In genomic region chr6:7916959-7917358, GRCh38 we compare ENCODE assay signal across 15 cellular contexts. TPM values are rescaled to one million over a fixed set of nuclear protein-coding genes. Genes with fewer than 3 reads are reported as not detected.
DNase-seq lines count a peak whose midpoint lies in the region; ATAC-seq and TF ChIP-seq lines count a peak whose summit lies in the region.
"Had no signal": no experiment of that assay in that cellular context is flagged by ENCODE, and none has a peak within 500 bp of the region (broad histone marks: within the 10 kb centered on the region; RNA-seq: fewer than 3 reads in every experiment).

No MANE protein-coding gene starts in this region.

- no peaks in the 10 kb centered on the region for H3K9me3 Mint-ChIP-seq in memory B cell
- H3K9me3 Mint-ChIP-seq in stimulated activated effector memory CD8-positive, alpha-beta T cell treated with anti-CD3 and anti-CD28 coated beads, Interleukin-12 subunit alpha, Interleukin-12 subunit beta, amount 100 ng/mL, for 72 hours, result no peaks in the 10 kb centered on the region
- no peaks in the 10 kb centered on the region for H3K9me3 Mint-ChIP-seq in activated CD4-positive, alpha-beta T cell treated with anti-CD3 and anti-CD28 coated beads for 36 hours (ENCODE audit: low read depth)
- H3K9me3 Mint-ChIP-seq: activated CD4-positive, alpha-beta memory T cell treated with anti-CD3 and anti-CD28 coated beads, Interleukin-2, amount 10 ng/mL, durations not matched to agents 7 days and 5 days; activated naive CD8-positive, alpha-beta T cell treated with anti-CD3 and anti-CD28 coated beads, Interleukin-2, amount 50 U/mL, for 24 hours had no signal

- H3K27ac Mint-ChIP-seq in memory B cell, result no peak overlapping the region
- no peak overlapping the region for H3K27ac Mint-ChIP-seq in stimulated activated effector memory CD8-positive, alpha-beta T cell treated with anti-CD3 and anti-CD28 coated beads, Interleukin-12 subunit alpha, Interleukin-12 subunit beta, amount 100 ng/mL, for 72 hours
- no peak overlapping the region for H3K27ac Mint-ChIP-seq in activated CD4-positive, alpha-beta T cell treated with anti-CD3 and anti-CD28 coated beads for 36 hours
- H3K27ac Mint-ChIP-seq: activated CD4-positive, alpha-beta memory T cell treated with anti-CD3 and anti-CD28 coated beads, Interleukin-2, amount 10 ng/mL, durations not matched to agents 7 days and 5 days; activated naive CD8-positive, alpha-beta T cell treated with anti-CD3 and anti-CD28 coated beads, Interleukin-2, amount 50 U/mL, for 24 hours had no signal

- H3K27ac ChIP-seq in right atrium auricular region, result no peak overlapping the region
- H3K27ac ChIP-seq: left ventricle myocardium inferior had no signal

- no peaks in the 10 kb centered on the region for H3K4me1 ChIP-seq in right atrium auricular region
- H3K4me1 ChIP-seq: left ventricle myocardium inferior had no signal

- H3K36me3 Mint-ChIP-seq in memory B cell, result no peaks in the 10 kb centered on the region
- no peaks in the 10 kb centered on the region for H3K36me3 Mint-ChIP-seq in stimulated activated effector memory CD8-positive, alpha-beta T cell treated with anti-CD3 and anti-CD28 coated beads, Interleukin-12 subunit alpha, Interleukin-12 subunit beta, amount 100 ng/mL, for 72 hours
- H3K36me3 Mint-ChIP-seq in activated CD4-positive, alpha-beta T cell treated with anti-CD3 and anti-CD28 coated beads for 36 hours (ENCODE audit: low read depth), result no peaks in the 10 kb centered on the region

- no peak for TF ChIP-seq CTCF in right atrium auricular region (IDR thresholded peaks at IDR 0.05)

- intact Hi-C loops in activated CD4-positive, alpha-beta T cell treated with anti-CD3 and anti-CD28 coated beads for 36 hours (cut with DNase I, micrococcal nuclease), result no loop called here

- H3K4me1 Mint-ChIP-seq in memory B cell, result peaks cover 18% of the 10 kb centered on the region
- no peaks in the 10 kb centered on the region for H3K4me1 Mint-ChIP-seq in stimulated activated effector memory CD8-positive, alpha-beta T cell treated with anti-CD3 and anti-CD28 coated beads, Interleukin-12 subunit alpha, Interleukin-12 subunit beta, amount 100 ng/mL, for 72 hours
- H3K4me1 Mint-ChIP-seq in activated CD4-positive, alpha-beta T cell treated with anti-CD3 and anti-CD28 coated beads for 36 hours, result no peaks in the 10 kb centered on the region
- H3K4me1 Mint-ChIP-seq: activated CD4-positive, alpha-beta memory T cell treated with anti-CD3 and anti-CD28 coated beads, Interleukin-2, amount 10 ng/mL, durations not matched to agents 7 days and 5 days; activated naive CD8-positive, alpha-beta T cell treated with anti-CD3 and anti-CD28 coated beads, Interleukin-2, amount 50 U/mL, for 24 hours had no signal

- POLR2A ChIA-PET in activated CD4-positive, alpha-beta T cell treated with anti-CD3 and anti-CD28 coated beads for 36 hours (lab: Charles Lee), result no interaction called here

- no peaks in the 10 kb centered on the region for H3K27me3 ChIP-seq in right atrium auricular region

- peak overlapping the region; percentile 61 for H3K4me3 Mint-ChIP-seq in memory B cell
- H3K4me3 Mint-ChIP-seq in stimulated activated effector memory CD8-positive, alpha-beta T cell treated with anti-CD3 and anti-CD28 coated beads, Interleukin-12 subunit alpha, Interleukin-12 subunit beta, amount 100 ng/mL, for 72 hours, result no peak overlapping the region
- H3K4me3 Mint-ChIP-seq in activated CD4-positive, alpha-beta T cell treated with anti-CD3 and anti-CD28 coated beads for 36 hours, result no peak overlapping the region
- H3K4me3 Mint-ChIP-seq: activated CD4-positive, alpha-beta memory T cell treated with anti-CD3 and anti-CD28 coated beads, Interleukin-2, amount 10 ng/mL, durations not matched to agents 7 days and 5 days; activated naive CD8-positive, alpha-beta T cell treated with anti-CD3 and anti-CD28 coated beads, Interleukin-2, amount 50 U/mL, for 24 hours had no signal

- no peaks in the 10 kb centered on the region for H3K36me3 ChIP-seq in right atrium auricular region
- H3K36me3 ChIP-seq: left ventricle myocardium inferior had no signal

- DNase-seq in memory B cell (ENCODE audit: low spot score in 2 of 2) (no peak), SKM-1 (lab: John Stamatoyannopoulos, UW; ENCODE audit: unreplicated experiment) (no peak), right atrium auricular region (ENCODE audit: low spot score) (no peak)
- no peak for DNase-seq in stimulated activated effector memory CD8-positive, alpha-beta T cell treated with anti-CD3 and anti-CD28 coated beads, Interleukin-12 subunit alpha, Interleukin-12 subunit beta, amount 100 ng/mL, for 72 hours (ENCODE audit: low spot score in 2 of 2)
- DNase-seq in activated CD4-positive, alpha-beta T cell treated with anti-CD3 and anti-CD28 coated beads for 36 hours, result no peak
- DNase-seq: activated CD4-positive, alpha-beta memory T cell treated with anti-CD3 and anti-CD28 coated beads, Interleukin-2, amount 10 ng/mL, durations not matched to agents 7 days and 5 days; activated naive CD8-positive, alpha-beta T cell treated with anti-CD3 and anti-CD28 coated beads, Interleukin-2, amount 50 U/mL, for 24 hours; dermis blood vessel endothelial cell; DMS 273 treated with DMSO at 0.1 percent for 48 hours; Karpas-422; left ventricle myocardium inferior; NCI-H226 had no signal

- H3K27me3 Mint-ChIP-seq in memory B cell, result no peaks in the 10 kb centered on the region
- peaks cover 2% of the 10 kb centered on the region for H3K27me3 Mint-ChIP-seq in activated CD4-positive, alpha-beta T cell treated with anti-CD3 and anti-CD28 coated beads for 36 hours
- H3K27me3 Mint-ChIP-seq: activated CD4-positive, alpha-beta memory T cell treated with anti-CD3 and anti-CD28 coated beads, Interleukin-2, amount 10 ng/mL, durations not matched to agents 7 days and 5 days had no signal

- ATAC-seq in GM18907 (IDR thresholded peaks at IDR 0.05; ENCODE audit: unreplicated experiment) (peak; percentile 84), GM21717 (IDR thresholded peaks at IDR 0.05; ENCODE audit: unreplicated experiment) (peak; percentile 88), HG03135 (IDR thresholded peaks at IDR 0.05; ENCODE audit: unreplicated experiment) (peak; percentile 94), memory B cell (ENCODE audit: low read depth) (peak; percentile 93)
- no peak for ATAC-seq in stimulated activated effector memory CD8-positive, alpha-beta T cell treated with anti-CD3 and anti-CD28 coated beads, Interleukin-12 subunit alpha, Interleukin-12 subunit beta, amount 100 ng/mL, for 72 hours
- no peak for ATAC-seq in activated CD4-positive, alpha-beta T cell treated with anti-CD3 and anti-CD28 coated beads for 36 hours
- ATAC-seq: activated naive CD8-positive, alpha-beta T cell treated with anti-CD3 and anti-CD28 coated beads, Interleukin-2, amount 50 U/mL, for 24 hours had no signal

- H3K4me3 ChIP-seq in right atrium auricular region, result no peak overlapping the region
- H3K4me3 ChIP-seq: left ventricle myocardium inferior had no signal

- CTCF ChIA-PET in activated CD4-positive, alpha-beta T cell treated with anti-CD3 and anti-CD28 coated beads for 36 hours (lab: Charles Lee), result interaction anchor here (1.5 kb wide), 1 partner anchor 22 kb away, joined by 5 read pairs; no protein-coding TSS in a partner anchor

- H3K9me3 ChIP-seq in right atrium auricular region, result no peaks in the 10 kb centered on the region
- H3K9me3 ChIP-seq: left ventricle myocardium inferior had no signal

RNA-seq across cellular contexts. Expression of gene TXNDC5, which starts 6.4 kb away (rescaled TPM):
- 10 to 100 TPM; 44.4 to 52.8 TPM for total RNA-seq in activated CD4-positive, alpha-beta T cell treated with anti-CD3 and anti-CD28 coated beads for 36 hours
- total RNA-seq in right atrium auricular region, result 10 to 100 TPM; 71.3 to 82.0 TPM

Comparison
In these comparisons a context has a peak if more than half of its experiments do, and no peak if none do; other contexts are left out.
1. ATAC-seq: peak in GM18907 (single experiment), GM21717 (single experiment), HG03135 (single experiment) and memory B cell (single experiment); none in stimulated activated effector memory CD8-positive, alpha-beta T cell treated with anti-CD3 and anti-CD28 coated beads, Interleukin-12 subunit alpha, Interleukin-12 subunit beta, amount 100 ng/mL, for 72 hours (single experiment) and activated CD4-positive, alpha-beta T cell treated with anti-CD3 and anti-CD28 coated beads for 36 hours (single experiment).